ENCODE assay signal across 1 cellular context in the genomic region with DNA sequence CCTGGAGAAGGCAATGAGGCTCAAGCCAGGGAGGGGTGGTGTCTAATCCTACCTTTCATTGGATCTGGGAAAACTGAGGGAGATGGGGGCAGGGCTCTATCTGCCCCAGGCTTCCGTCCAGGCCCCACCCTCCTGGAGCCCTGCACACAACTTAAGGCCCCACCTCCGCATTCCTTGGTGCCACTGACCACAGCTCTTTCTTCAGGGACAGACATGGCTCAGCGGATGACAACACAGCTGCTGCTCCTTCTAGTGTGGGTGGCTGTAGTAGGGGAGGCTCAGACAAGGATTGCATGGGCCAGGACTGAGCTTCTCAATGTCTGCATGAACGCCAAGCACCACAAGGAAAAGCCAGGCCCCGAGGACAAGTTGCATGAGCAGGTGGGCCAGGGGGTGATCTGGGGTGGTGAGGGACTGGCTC.
TF ChIP-seq lines count a peak whose summit lies in the region.

FOLR1 (plus strand) TSS at position 180 of the 421 bp plus-strand sequence; CDS start at position 214, 34 bp downstream.

TF ChIP-seq in GM23338, 12 proteins besides CTCF, POLR2A, EP300 and RAD21 (continued from another document):
- TF ChIP-seq ZNF462 (CRISPR knock-in tag; IDR thresholded peaks at IDR 0.05) (no peak), EZH2phosphoT487 (IDR thresholded peaks at IDR 0.05; ENCODE audit: unreplicated experiment) (no peak), REST (IDR thresholded peaks at IDR 0.05; ENCODE audit: unreplicated experiment) (no peak), ZNF114 (CRISPR knock-in tag; IDR thresholded peaks at IDR 0.05) (no peak), CREB1 (CRISPR knock-in tag; IDR thresholded peaks at IDR 0.05; ENCODE audit: low read depth) (no peak), JUNB (IDR thresholded peaks at IDR 0.05; ENCODE audit: unreplicated experiment) (no peak), STAT1 (IDR thresholded peaks at IDR 0.05; ENCODE audit: unreplicated experiment) (no peak), EZH2 (IDR thresholded peaks at IDR 0.05; ENCODE audit: low read depth, unreplicated experiment) (no peak), POLR2AphosphoS5 (IDR thresholded peaks at IDR 0.05; ENCODE audit: low read depth) (no peak)
